Comparison of ENCODE assay signal across 15 cellular contexts in genomic region chr9:2012347-2012746, GRCh38. TPM values are rescaled to one million over a fixed set of nuclear protein-coding genes. Genes with fewer than 3 reads are reported as not detected.
DNase-seq lines count a peak whose midpoint lies in the region; ATAC-seq and TF ChIP-seq lines count a peak whose summit lies in the region.
"Had no signal": no experiment of that assay in that cellular context is flagged by ENCODE, and none has a peak within 500 bp of the region (broad histone marks: within the 10 kb centered on the region; RNA-seq: fewer than 3 reads in every experiment).

No MANE protein-coding gene starts in this region.

- intact Hi-C loops in CD4-positive, alpha-beta memory T cell (cut with micrococcal nuclease): no loop called here

- no peak overlapping the region for H3K27ac Mint-ChIP-seq in progenitor cell of endocrine pancreas
- peak overlapping the region in 2 of 7 donors; percentile 25 to 72 for H3K27ac Mint-ChIP-seq in CD4-positive, alpha-beta memory T cell
- H3K27ac Mint-ChIP-seq: CD4-positive, CD25-positive, alpha-beta regulatory T cell; T-helper 1 cell treated with Interleukin-12 subunit alpha and Interleukin-12 subunit beta and Interleukin-4 antibody, amounts not matched to agents 30 μg/mL and 1 μg/mL, for 36 hours had no signal

- DNase-seq in GM12865 (ENCODE audit: low read depth): peak; percentile 93
- DNase-seq in OCI-M1 (lab: John Stamatoyannopoulos, UW): peak; percentile 3
- no peak for DNase-seq in progenitor cell of endocrine pancreas (ENCODE audit: low spot score, unreplicated experiment)
- DNase-seq in CD4-positive, alpha-beta memory T cell: no peak
- DNase-seq in AML-193 (lab: John Stamatoyannopoulos, UW): no peak
- DNase-seq: aorta, Kasumi-1, mucosa of descending colon, NCI-H2029 treated with DMSO at 0.1 percent for 48 hours had no signal

- H3K4me1 Mint-ChIP-seq in progenitor cell of endocrine pancreas (ENCODE audit: low read depth): peaks cover 3% of the 10 kb centered on the region
- H3K4me1 Mint-ChIP-seq in CD4-positive, alpha-beta memory T cell: peaks cover 0 to 14% (median 7%) of the 10 kb centered on the region in 4 donors

- H3K27ac ChIP-seq in CD4-positive, alpha-beta memory T cell (ENCODE audit: low read depth, low read length): no peak overlapping the region

- peak overlapping the region; percentile 97 for H3K4me3 ChIP-seq in GM12865 (ENCODE audit: low read depth, low read length)
- H3K4me3 ChIP-seq in CD4-positive, alpha-beta memory T cell (ENCODE audit: low read length in 2 of 2): no peak overlapping the region
- H3K4me3 ChIP-seq: mucosa of descending colon, thoracic aorta had no signal

- H3K4me1 ChIP-seq in CD4-positive, alpha-beta memory T cell (ENCODE audit: insufficient read depth, low read length): peaks cover 10% of the 10 kb centered on the region

- H3K9me3 ChIP-seq in CD4-positive, alpha-beta memory T cell (ENCODE audit: control insufficient read depth in 1 of 2, low read length in 2 of 2): no peaks in the 10 kb centered on the region
- H3K9me3 ChIP-seq: mucosa of descending colon, thoracic aorta had no signal

- no peaks in the 10 kb centered on the region for H3K36me3 Mint-ChIP-seq in progenitor cell of endocrine pancreas (ENCODE audit: insufficient read depth)
- peaks cover 0 to 14% of the 10 kb centered on the region in 2 donors for H3K36me3 Mint-ChIP-seq in CD4-positive, alpha-beta memory T cell

- CTCF ChIA-PET in CD4-positive, alpha-beta memory T cell (lab: Charles Lee; ENCODE audit: partially characterized antibody): interaction anchor here (1.8 kb wide), 1 partner anchor 75 kb away, joined by 5 read pairs; no protein-coding TSS in a partner anchor

- no peak overlapping the region for H3K4me3 Mint-ChIP-seq in progenitor cell of endocrine pancreas (ENCODE audit: low read depth)
- peak overlapping the region in 1 of 8 donors; percentile 7 for H3K4me3 Mint-ChIP-seq in CD4-positive, alpha-beta memory T cell

- H3K36me3 ChIP-seq in CD4-positive, alpha-beta memory T cell (ENCODE audit: insufficient read depth, low read length): no peaks in the 10 kb centered on the region
- H3K36me3 ChIP-seq: thoracic aorta had no signal

- ATAC-seq in GM18861 (IDR thresholded peaks at IDR 0.05; ENCODE audit: unreplicated experiment) (peak; percentile 27), HG02852 (IDR thresholded peaks at IDR 0.05; ENCODE audit: unreplicated experiment) (peak; percentile 30), GM19463 (IDR thresholded peaks at IDR 0.05; ENCODE audit: unreplicated experiment) (no peak)
- ATAC-seq: mucosa of descending colon had no signal

- TF ChIP-seq CTCF in GM12865 (IDR thresholded peaks at IDR 0.05; ENCODE audit: insufficient read depth, low read depth, low read length, missing control alignments): no peak
- TF ChIP-seq CTCF in progenitor cell of endocrine pancreas (IDR thresholded peaks at IDR 0.05; ENCODE audit: unreplicated experiment): no peak

- POLR2A ChIA-PET in CD4-positive, alpha-beta memory T cell (lab: Charles Lee; ENCODE audit: partially characterized antibody): interaction anchor here (1.2 to 7.3 kb wide), 3 partner anchors 10 to 43 kb away, joined by 4 to 174 read pairs (median 5); no protein-coding TSS in a partner anchor

- H3K9me3 Mint-ChIP-seq in progenitor cell of endocrine pancreas (ENCODE audit: low read depth): peaks cover 3% of the 10 kb centered on the region
- peaks cover 0 to 2% (median 0%) of the 10 kb centered on the region in 8 donors for H3K9me3 Mint-ChIP-seq in CD4-positive, alpha-beta memory T cell
- H3K9me3 Mint-ChIP-seq: T-helper 1 cell treated with Interleukin-12 subunit alpha and Interleukin-12 subunit beta and Interleukin-4 antibody, amounts not matched to agents 30 μg/mL and 1 μg/mL, for 36 hours had no signal

- no peaks in the 10 kb centered on the region for H3K27me3 ChIP-seq in CD4-positive, alpha-beta memory T cell (ENCODE audit: insufficient read depth, low read length)

- peaks cover 35% of the 10 kb centered on the region for H3K27me3 Mint-ChIP-seq in progenitor cell of endocrine pancreas
- H3K27me3 Mint-ChIP-seq in CD4-positive, alpha-beta memory T cell: peaks cover 0 to 2% of the 10 kb centered on the region in 2 donors

RNA-seq across cellular contexts. Expression of gene SMARCA2, which starts 2.8 kb away (rescaled TPM):
- total RNA-seq in progenitor cell of endocrine pancreas: 55.8 and 57.0 TPM in 2 replicates
- 100 to 1,000 TPM; 227 to 245 TPM for total RNA-seq in CD4-positive, alpha-beta memory T cell
- polyA plus RNA-seq in CD4-positive, alpha-beta memory T cell: 10 to 100 TPM; 18.5 to 57.4 TPM

Comparison
In these comparisons a context has a peak if more than half of its experiments do, and no peak if none do; other contexts are left out.
1. DNase-seq: peak in GM12865 (single experiment) and OCI-M1 (single experiment); none in progenitor cell of endocrine pancreas (single experiment), CD4-positive, alpha-beta memory T cell (0 of 5) and AML-193 (0 of 2).